In the genomic region with DNA sequence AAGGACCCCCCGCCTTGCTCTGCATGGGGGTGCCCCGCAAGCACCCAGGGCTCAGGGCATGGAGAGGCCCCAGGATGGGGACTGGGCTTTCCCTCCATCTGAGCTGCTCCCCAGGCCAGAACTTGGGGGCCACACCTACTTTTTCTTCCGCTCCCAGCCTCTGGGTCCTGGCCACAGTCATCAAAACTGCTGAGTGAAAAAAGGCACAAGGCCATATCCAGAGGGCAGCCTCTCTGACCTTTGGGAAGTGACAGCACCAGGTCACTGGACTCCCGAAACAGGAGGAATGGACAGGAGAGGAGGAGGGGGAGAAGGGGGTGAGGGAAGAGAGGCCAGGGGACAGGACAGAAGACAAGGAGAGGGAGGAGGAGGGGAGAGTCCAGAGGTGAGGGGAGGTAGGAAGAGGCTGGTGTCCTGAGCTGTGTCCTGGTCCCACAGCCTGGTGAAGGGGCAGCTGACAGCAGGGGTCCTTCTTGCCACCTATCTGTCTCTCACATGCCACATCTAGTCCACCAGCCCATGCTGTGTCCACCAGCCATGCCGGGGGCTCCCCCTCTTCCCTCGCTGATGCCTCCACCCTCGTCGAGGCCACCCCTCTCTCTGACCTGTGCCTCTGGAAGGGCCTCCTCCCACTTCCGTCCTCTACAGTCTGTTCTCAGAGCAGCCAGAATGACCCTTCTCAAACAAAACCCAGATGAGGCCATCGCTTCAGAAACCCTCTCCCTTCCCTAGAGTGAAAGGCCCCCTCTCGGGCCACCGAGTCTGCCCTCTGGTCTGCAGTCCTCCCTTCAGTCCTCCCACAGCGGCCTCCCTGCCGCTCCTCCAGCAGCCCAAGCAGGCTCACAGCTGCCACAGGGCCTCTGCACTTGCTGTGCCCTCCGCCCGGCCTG, we compare ENCODE assay signal across 1 cellular context.
TF ChIP-seq lines count a peak whose summit lies in the region.

No MANE protein-coding gene starts in this region.

TF ChIP-seq in HepG2, 621 proteins besides CTCF, POLR2A, EP300 and RAD21 (continued from another document and continues in another):
- TF ChIP-seq, protein P1, sequence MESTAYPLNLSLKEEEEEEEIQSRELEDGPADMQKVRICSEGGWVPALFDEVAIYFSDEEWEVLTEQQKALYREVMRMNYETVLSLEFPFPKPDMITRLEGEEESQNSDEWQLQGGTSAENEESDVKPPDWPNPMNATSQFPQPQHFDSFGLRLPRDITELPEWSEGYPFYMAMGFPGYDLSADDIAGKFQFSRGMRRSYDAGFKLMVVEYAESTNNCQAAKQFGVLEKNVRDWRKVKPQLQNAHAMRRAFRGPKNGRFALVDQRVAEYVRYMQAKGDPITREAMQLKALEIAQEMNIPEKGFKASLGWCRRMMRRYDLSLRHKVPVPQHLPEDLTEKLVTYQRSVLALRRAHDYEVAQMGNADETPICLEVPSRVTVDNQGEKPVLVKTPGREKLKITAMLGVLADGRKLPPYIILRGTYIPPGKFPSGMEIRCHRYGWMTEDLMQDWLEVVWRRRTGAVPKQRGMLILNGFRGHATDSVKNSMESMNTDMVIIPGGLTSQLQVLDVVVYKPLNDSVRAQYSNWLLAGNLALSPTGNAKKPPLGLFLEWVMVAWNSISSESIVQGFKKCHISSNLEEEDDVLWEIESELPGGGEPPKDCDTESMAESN (CRISPR knock-in tag; conservative IDR thresholded peaks at IDR 0.05), result no peak
- TF ChIP-seq ZNF432 (CRISPR knock-in tag; IDR thresholded peaks at IDR 0.05; ENCODE audit: borderline replicate concordance) (0 out of 2 replicates have a peak, but pooled peaks have one; percentile 80), SIN3B (IDR thresholded peaks at IDR 0.05; ENCODE audit: low read length) (no peak), KLF6 (CRISPR knock-in tag; IDR thresholded peaks at IDR 0.05) (peak; percentile 48; the same call in 1 of the 2 replicates), ZNF720 (CRISPR knock-in tag; IDR thresholded peaks at IDR 0.05) (no peak), ZNF839 (CRISPR knock-in tag; IDR thresholded peaks at IDR 0.05; ENCODE audit: borderline replicate concordance) (no peak), ZNF431 (CRISPR knock-in tag; IDR thresholded peaks at IDR 0.05; ENCODE audit: borderline replicate concordance, low read depth) (peak; percentile 96), SALL1 (CRISPR knock-in tag; IDR thresholded peaks at IDR 0.05) (peak; percentile 66), HNF4A (CRISPR knock-in tag; IDR thresholded peaks at IDR 0.05) (peak; percentile 64), ZNF709 (CRISPR knock-in tag; IDR thresholded peaks at IDR 0.05) (no peak), ZBTB8A (CRISPR knock-in tag; IDR thresholded peaks at IDR 0.05; ENCODE audit: borderline replicate concordance, low read depth) (no peak), ZSCAN20 (CRISPR knock-in tag; IDR thresholded peaks at IDR 0.05; ENCODE audit: borderline replicate concordance) (no peak), ZNF446 (CRISPR knock-in tag; IDR thresholded peaks at IDR 0.05) (no peak), BRD4 (CRISPR knock-in tag; IDR thresholded peaks at IDR 0.05) (peak; percentile 71), ZSCAN31 (CRISPR knock-in tag; IDR thresholded peaks at IDR 0.05; ENCODE audit: low read depth) (peak; percentile 60; the same call in 1 of the 2 replicates), ZNF891 (CRISPR knock-in tag; IDR thresholded peaks at IDR 0.05) (no peak), SRSF9 (IDR thresholded peaks at IDR 0.05; ENCODE audit: borderline replicate concordance, insufficient read depth, low read depth, low read length, poor library complexity, severe bottlenecking) (no peak), ELF4 (CRISPR knock-in tag; IDR thresholded peaks at IDR 0.05; ENCODE audit: borderline replicate concordance) (peak; percentile 69; the same call in 1 of the 2 replicates), EEA1 (CRISPR knock-in tag; IDR thresholded peaks at IDR 0.05; ENCODE audit: borderline replicate concordance) (no peak), ZZZ3 (CRISPR knock-in tag; IDR thresholded peaks at IDR 0.05; ENCODE audit: borderline replicate concordance) (0 out of 2 replicates have a peak, but pooled peaks have one; percentile 55), ATM (IDR thresholded peaks at IDR 0.05; ENCODE audit: borderline replicate concordance) (no peak), XBP1 (CRISPR knock-in tag; IDR thresholded peaks at IDR 0.05) (no peak), ZNF652 (CRISPR knock-in tag; IDR thresholded peaks at IDR 0.05; ENCODE audit: borderline replicate concordance, low read depth) (no peak; the same call in 1 of the 2 replicates), HOXD1 (CRISPR knock-in tag; IDR thresholded peaks at IDR 0.05) (0 out of 2 replicates have a peak, but pooled peaks have one; percentile 42), PAX8 (CRISPR knock-in tag; IDR thresholded peaks at IDR 0.05; ENCODE audit: borderline replicate concordance) (no peak), TRIM24 (CRISPR knock-in tag; IDR thresholded peaks at IDR 0.05) (no peak), ESRRA (CRISPR knock-in tag; IDR thresholded peaks at IDR 0.05; ENCODE audit: low read depth) (peak; percentile 83; the same call in 1 of the 2 replicates), ZKSCAN8 (CRISPR knock-in tag; IDR thresholded peaks at IDR 0.05; ENCODE audit: borderline replicate concordance) (no peak), ZNF367 (CRISPR knock-in tag; IDR thresholded peaks at IDR 0.05; ENCODE audit: borderline replicate concordance) (no peak)
- TF ChIP-seq, protein P2, sequence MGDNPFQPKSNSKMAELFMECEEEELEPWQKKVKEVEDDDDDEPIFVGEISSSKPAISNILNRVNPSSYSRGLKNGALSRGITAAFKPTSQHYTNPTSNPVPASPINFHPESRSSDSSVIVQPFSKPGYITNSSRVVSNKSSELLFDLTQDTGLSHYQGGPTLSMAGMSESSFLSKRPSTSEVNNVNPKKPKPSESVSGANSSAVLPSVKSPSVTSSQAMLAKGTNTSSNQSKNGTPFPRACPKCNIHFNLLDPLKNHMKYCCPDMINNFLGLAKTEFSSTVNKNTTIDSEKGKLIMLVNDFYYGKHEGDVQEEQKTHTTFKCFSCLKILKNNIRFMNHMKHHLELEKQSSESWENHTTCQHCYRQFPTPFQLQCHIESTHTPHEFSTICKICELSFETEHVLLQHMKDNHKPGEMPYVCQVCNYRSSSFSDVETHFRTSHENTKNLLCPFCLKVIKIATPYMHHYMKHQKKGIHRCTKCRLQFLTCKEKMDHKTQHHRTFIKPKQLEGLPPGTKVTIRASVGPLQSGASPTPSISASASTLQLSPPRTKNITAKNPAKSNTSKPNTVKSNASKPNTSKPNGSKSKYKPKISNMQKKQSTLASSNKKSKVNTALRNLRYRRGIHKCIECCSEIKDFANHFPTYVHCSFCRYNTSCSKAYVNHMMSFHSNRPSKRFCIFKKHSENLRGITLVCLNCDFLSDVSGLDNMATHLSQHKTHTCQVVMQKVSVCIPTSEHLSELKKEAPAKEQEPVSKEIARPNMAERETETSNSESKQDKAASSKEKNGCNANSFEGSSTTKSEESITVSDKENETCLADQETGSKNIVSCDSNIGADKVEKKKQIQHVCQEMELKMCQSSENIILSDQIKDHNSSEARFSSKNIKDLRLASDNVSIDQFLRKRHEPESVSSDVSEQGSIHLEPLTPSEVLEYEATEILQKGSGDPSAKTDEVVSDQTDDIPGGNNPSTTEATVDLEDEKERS (CRISPR knock-in tag; IDR thresholded peaks at IDR 0.05), result peak; percentile 91
- TF ChIP-seq, protein P3, sequence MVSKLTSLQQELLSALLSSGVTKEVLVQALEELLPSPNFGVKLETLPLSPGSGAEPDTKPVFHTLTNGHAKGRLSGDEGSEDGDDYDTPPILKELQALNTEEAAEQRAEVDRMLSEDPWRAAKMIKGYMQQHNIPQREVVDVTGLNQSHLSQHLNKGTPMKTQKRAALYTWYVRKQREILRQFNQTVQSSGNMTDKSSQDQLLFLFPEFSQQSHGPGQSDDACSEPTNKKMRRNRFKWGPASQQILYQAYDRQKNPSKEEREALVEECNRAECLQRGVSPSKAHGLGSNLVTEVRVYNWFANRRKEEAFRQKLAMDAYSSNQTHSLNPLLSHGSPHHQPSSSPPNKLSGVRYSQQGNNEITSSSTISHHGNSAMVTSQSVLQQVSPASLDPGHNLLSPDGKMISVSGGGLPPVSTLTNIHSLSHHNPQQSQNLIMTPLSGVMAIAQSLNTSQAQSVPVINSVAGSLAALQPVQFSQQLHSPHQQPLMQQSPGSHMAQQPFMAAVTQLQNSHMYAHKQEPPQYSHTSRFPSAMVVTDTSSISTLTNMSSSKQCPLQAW (CRISPR knock-in tag; IDR thresholded peaks at IDR 0.05), result peak; percentile 94
- TF ChIP-seq, protein P4, sequence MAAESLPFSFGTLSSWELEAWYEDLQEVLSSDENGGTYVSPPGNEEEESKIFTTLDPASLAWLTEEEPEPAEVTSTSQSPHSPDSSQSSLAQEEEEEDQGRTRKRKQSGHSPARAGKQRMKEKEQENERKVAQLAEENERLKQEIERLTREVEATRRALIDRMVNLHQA (CRISPR knock-in tag; IDR thresholded peaks at IDR 0.05), result no peak
- TF ChIP-seq, protein P5, sequence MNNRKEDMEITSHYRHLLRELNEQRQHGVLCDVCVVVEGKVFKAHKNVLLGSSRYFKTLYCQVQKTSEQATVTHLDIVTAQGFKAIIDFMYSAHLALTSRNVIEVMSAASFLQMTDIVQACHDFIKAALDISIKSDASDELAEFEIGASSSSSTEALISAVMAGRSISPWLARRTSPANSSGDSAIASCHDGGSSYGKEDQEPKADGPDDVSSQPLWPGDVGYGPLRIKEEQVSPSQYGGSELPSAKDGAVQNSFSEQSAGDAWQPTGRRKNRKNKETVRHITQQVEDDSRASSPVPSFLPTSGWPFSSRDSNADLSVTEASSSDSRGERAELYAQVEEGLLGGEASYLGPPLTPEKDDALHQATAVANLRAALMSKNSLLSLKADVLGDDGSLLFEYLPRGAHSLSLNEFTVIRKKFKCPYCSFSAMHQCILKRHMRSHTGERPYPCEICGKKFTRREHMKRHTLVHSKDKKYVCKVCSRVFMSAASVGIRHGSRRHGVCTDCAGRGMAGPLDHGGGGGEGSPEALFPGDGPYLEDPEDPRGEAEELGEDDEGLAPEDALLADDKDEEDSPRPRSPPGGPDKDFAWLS (CRISPR knock-in tag; IDR thresholded peaks at IDR 0.05; ENCODE audit: borderline replicate concordance), result no peak
- TF ChIP-seq, protein P6, sequence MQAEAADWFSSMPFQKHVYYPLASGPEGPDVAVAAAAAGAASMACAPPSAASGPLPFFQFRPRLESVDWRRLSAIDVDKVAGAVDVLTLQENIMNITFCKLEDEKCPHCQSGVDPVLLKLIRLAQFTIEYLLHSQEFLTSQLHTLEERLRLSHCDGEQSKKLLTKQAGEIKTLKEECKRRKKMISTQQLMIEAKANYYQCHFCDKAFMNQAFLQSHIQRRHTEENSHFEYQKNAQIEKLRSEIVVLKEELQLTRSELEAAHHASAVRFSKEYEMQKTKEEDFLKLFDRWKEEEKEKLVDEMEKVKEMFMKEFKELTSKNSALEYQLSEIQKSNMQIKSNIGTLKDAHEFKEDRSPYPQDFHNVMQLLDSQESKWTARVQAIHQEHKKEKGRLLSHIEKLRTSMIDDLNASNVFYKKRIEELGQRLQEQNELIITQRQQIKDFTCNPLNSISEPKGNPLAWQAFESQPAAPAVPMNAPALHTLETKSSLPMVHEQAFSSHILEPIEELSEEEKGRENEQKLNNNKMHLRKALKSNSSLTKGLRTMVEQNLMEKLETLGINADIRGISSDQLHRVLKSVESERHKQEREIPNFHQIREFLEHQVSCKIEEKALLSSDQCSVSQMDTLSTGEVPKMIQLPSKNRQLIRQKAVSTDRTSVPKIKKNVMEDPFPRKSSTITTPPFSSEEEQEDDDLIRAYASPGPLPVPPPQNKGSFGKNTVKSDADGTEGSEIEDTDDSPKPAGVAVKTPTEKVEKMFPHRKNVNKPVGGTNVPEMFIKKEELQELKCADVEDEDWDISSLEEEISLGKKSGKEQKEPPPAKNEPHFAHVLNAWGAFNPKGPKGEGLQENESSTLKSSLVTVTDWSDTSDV (CRISPR knock-in tag; IDR thresholded peaks at IDR 0.05), result no peak
- TF ChIP-seq, protein P7, sequence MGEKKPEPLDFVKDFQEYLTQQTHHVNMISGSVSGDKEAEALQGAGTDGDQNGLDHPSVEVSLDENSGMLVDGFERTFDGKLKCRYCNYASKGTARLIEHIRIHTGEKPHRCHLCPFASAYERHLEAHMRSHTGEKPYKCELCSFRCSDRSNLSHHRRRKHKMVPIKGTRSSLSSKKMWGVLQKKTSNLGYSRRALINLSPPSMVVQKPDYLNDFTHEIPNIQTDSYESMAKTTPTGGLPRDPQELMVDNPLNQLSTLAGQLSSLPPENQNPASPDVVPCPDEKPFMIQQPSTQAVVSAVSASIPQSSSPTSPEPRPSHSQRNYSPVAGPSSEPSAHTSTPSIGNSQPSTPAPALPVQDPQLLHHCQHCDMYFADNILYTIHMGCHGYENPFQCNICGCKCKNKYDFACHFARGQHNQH (CRISPR knock-in tag; IDR thresholded peaks at IDR 0.05), result peak; percentile 44; the same call in 1 of the 2 replicates
- TF ChIP-seq, protein P8, sequence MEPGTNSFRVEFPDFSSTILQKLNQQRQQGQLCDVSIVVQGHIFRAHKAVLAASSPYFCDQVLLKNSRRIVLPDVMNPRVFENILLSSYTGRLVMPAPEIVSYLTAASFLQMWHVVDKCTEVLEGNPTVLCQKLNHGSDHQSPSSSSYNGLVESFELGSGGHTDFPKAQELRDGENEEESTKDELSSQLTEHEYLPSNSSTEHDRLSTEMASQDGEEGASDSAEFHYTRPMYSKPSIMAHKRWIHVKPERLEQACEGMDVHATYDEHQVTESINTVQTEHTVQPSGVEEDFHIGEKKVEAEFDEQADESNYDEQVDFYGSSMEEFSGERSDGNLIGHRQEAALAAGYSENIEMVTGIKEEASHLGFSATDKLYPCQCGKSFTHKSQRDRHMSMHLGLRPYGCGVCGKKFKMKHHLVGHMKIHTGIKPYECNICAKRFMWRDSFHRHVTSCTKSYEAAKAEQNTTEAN (CRISPR knock-in tag; conservative IDR thresholded peaks at IDR 0.05), result no peak
- TF ChIP-seq, protein P9, sequence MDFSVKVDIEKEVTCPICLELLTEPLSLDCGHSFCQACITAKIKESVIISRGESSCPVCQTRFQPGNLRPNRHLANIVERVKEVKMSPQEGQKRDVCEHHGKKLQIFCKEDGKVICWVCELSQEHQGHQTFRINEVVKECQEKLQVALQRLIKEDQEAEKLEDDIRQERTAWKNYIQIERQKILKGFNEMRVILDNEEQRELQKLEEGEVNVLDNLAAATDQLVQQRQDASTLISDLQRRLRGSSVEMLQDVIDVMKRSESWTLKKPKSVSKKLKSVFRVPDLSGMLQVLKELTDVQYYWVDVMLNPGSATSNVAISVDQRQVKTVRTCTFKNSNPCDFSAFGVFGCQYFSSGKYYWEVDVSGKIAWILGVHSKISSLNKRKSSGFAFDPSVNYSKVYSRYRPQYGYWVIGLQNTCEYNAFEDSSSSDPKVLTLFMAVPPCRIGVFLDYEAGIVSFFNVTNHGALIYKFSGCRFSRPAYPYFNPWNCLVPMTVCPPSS (IDR thresholded peaks at IDR 0.05), result no peak
- TF ChIP-seq, protein P10, sequence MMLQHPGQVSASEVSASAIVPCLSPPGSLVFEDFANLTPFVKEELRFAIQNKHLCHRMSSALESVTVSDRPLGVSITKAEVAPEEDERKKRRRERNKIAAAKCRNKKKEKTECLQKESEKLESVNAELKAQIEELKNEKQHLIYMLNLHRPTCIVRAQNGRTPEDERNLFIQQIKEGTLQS (CRISPR knock-in tag; IDR thresholded peaks at IDR 0.05), result no peak
- TF ChIP-seq, protein P11, sequence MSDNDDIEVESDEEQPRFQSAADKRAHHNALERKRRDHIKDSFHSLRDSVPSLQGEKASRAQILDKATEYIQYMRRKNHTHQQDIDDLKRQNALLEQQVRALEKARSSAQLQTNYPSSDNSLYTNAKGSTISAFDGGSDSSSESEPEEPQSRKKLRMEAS (IDR thresholded peaks at IDR 0.05), result peak; percentile 45; the same call in 1 of the 2 replicates
